1 cellular context compared by ENCODE assay signal in the genomic region with DNA sequence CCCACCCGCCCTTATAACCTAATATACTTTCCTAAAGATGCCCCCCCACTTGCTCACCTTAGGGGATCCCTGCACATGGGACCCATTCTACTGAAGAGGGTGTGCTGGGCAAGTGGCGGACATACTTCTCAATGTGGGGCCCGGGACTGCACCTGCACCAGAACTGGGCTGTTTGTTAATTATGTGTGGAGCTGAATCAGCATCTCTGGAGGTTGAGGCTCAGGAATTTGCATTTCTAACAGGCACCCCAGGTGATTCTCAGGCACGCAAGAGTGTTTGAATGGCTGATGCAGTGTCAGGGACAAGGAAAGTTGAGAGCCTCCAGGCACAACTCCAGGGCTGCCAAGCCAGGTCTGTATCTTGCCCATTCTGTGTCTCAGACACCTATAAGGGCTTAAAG.
TF ChIP-seq lines count a peak whose summit lies in the region.

No MANE protein-coding gene starts in this region.

TF ChIP-seq in GM23338, 12 proteins besides CTCF, POLR2A, EP300 and RAD21 (continued from another document):
- no peak for TF ChIP-seq STAT1 (IDR thresholded peaks at IDR 0.05; ENCODE audit: unreplicated experiment)
- TF ChIP-seq ZNF114 (CRISPR knock-in tag; IDR thresholded peaks at IDR 0.05), result no peak
- TF ChIP-seq, protein P1, sequence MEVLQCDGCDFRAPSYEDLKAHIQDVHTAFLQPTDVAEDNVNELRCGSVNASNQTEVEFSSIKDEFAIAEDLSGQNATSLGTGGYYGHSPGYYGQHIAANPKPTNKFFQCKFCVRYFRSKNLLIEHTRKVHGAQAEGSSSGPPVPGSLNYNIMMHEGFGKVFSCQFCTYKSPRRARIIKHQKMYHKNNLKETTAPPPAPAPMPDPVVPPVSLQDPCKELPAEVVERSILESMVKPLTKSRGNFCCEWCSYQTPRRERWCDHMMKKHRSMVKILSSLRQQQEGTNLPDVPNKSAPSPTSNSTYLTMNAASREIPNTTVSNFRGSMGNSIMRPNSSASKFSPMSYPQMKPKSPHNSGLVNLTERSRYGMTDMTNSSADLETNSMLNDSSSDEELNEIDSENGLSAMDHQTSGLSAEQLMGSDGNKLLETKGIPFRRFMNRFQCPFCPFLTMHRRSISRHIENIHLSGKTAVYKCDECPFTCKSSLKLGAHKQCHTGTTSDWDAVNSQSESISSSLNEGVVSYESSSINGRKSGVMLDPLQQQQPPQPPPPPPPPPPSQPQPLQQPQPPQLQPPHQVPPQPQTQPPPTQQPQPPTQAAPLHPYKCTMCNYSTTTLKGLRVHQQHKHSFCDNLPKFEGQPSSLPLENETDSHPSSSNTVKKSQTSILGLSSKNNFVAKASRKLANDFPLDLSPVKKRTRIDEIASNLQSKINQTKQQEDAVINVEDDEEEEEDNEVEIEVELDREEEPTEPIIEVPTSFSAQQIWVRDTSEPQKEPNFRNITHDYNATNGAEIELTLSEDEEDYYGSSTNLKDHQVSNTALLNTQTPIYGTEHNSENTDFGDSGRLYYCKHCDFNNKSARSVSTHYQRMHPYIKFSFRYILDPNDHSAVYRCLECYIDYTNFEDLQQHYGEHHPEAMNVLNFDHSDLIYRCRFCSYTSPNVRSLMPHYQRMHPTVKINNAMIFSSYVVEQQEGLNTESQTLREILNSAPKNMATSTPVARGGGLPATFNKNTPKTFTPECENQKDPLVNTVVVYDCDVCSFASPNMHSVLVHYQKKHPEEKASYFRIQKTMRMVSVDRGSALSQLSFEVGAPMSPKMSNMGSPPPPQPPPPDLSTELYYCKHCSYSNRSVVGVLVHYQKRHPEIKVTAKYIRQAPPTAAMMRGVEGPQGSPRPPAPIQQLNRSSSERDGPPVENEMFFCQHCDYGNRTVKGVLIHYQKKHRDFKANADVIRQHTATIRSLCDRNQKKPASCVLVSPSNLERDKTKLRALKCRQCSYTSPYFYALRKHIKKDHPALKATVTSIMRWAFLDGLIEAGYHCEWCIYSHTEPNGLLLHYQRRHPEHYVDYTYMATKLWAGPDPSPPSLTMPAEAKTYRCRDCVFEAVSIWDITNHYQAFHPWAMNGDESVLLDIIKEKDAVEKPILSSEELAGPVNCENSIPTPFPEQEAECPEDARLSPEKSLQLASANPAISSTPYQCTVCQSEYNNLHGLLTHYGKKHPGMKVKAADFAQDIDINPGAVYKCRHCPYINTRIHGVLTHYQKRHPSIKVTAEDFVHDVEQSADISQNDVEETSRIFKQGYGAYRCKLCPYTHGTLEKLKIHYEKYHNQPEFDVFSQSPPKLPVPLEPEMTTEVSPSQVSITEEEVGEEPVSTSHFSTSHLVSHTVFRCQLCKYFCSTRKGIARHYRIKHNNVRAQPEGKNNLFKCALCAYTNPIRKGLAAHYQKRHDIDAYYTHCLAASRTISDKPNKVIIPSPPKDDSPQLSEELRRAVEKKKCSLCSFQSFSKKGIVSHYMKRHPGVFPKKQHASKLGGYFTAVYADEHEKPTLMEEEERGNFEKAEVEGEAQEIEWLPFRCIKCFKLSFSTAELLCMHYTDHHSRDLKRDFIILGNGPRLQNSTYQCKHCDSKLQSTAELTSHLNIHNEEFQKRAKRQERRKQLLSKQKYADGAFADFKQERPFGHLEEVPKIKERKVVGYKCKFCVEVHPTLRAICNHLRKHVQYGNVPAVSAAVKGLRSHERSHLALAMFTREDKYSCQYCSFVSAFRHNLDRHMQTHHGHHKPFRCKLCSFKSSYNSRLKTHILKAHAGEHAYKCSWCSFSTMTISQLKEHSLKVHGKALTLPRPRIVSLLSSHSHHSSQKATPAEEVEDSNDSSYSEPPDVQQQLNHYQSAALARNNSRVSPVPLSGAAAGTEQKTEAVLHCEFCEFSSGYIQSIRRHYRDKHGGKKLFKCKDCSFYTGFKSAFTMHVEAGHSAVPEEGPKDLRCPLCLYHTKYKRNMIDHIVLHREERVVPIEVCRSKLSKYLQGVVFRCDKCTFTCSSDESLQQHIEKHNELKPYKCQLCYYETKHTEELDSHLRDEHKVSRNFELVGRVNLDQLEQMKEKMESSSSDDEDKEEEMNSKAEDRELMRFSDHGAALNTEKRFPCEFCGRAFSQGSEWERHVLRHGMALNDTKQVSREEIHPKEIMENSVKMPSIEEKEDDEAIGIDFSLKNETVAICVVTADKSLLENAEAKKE (CRISPR knock-in tag; IDR thresholded peaks at IDR 0.05), result no peak
